1 cellular context compared by ENCODE assay signal in genomic region chr15:63196846-63197245, GRCh38.
TF ChIP-seq lines count a peak whose summit lies in the region.

No MANE protein-coding gene starts in this region.

TF ChIP-seq in SK-N-SH treated with all-trans-retinoic acid at 6 μM for 48 hours, 23 proteins besides CTCF, POLR2A, EP300 and RAD21 (continued from another document):
- no peak for TF ChIP-seq ZNF8 (CRISPR knock-in tag; IDR thresholded peaks at IDR 0.05)
